1 cellular context compared by ENCODE assay signal in genomic region chr1:14567056-14567455, GRCh38.
TF ChIP-seq lines count a peak whose summit lies in the region.

No MANE protein-coding gene starts in this region.

TF ChIP-seq in HCT116, 20 proteins besides CTCF, POLR2A, EP300 and RAD21 (continued from another document):
- TF ChIP-seq, protein P1, sequence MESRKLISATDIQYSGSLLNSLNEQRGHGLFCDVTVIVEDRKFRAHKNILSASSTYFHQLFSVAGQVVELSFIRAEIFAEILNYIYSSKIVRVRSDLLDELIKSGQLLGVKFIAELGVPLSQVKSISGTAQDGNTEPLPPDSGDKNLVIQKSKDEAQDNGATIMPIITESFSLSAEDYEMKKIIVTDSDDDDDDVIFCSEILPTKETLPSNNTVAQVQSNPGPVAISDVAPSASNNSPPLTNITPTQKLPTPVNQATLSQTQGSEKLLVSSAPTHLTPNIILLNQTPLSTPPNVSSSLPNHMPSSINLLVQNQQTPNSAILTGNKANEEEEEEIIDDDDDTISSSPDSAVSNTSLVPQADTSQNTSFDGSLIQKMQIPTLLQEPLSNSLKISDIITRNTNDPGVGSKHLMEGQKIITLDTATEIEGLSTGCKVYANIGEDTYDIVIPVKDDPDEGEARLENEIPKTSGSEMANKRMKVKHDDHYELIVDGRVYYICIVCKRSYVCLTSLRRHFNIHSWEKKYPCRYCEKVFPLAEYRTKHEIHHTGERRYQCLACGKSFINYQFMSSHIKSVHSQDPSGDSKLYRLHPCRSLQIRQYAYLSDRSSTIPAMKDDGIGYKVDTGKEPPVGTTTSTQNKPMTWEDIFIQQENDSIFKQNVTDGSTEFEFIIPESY (IDR thresholded peaks at IDR 0.05; ENCODE audit: extremely low read depth, insufficient replicate concordance, low read length), result no peak
- TF ChIP-seq FOSL1 (IDR thresholded peaks at IDR 0.05; ENCODE audit: low read depth) (no peak), REST (IDR thresholded peaks at IDR 0.05; ENCODE audit: low read depth) (no peak), ELF1 (IDR thresholded peaks at IDR 0.05; ENCODE audit: borderline replicate concordance, low read depth) (no peak), ZFX (IDR thresholded peaks at IDR 0.05) (no peak), SIN3A (IDR thresholded peaks at IDR 0.05; ENCODE audit: low read depth) (no peak), CBX3 (IDR thresholded peaks at IDR 0.05; ENCODE audit: low read depth) (no peak), EGR1 (IDR thresholded peaks at IDR 0.05; ENCODE audit: low read depth) (no peak), TCF7L2 (IDR thresholded peaks at IDR 0.05; ENCODE audit: borderline replicate concordance, extremely low read depth, insufficient read depth, insufficient read length) (no peak), POLR2AphosphoS5 (IDR thresholded peaks at IDR 0.05; ENCODE audit: low read depth, low read length) (no peak), EZH2 (IDR thresholded peaks at IDR 0.05) (no peak), YY1 (IDR thresholded peaks at IDR 0.05; ENCODE audit: extremely low read depth, insufficient replicate concordance, low read depth, low read length) (no peak), MAX (IDR thresholded peaks at IDR 0.05) (no peak)
- TF ChIP-seq, protein P2, sequence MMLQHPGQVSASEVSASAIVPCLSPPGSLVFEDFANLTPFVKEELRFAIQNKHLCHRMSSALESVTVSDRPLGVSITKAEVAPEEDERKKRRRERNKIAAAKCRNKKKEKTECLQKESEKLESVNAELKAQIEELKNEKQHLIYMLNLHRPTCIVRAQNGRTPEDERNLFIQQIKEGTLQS (IDR thresholded peaks at IDR 0.05), result no peak
